Comparison of ENCODE assay signal across 7 cellular contexts in the genomic region with DNA sequence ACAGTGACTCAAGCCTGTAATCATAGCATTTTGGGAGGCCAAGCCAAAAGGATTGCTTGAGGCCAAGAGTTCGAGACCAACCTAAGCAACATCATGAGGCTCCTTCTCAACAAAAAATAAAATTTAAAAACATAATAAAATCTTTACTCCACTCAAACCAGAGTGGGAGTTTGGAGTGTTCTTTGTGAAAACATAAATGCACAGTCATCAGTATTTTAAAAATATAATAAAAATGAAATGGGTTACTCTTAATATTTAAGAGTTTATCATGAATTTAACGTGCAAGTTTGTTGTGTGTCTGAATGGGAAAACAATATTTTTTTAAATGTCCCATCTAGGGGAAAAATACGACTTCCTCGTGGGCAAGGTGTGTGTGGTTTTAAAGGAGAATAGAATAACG.
"Had no signal": no experiment of that assay in that cellular context is flagged by ENCODE, and none has a peak within 500 bp of the region (broad histone marks: within the 10 kb centered on the region; RNA-seq: fewer than 3 reads in every experiment).

No MANE protein-coding gene starts in this region.

- H3K4me3 ChIP-seq: GM23248 had no signal

- H3K27ac ChIP-seq: GM23248 had no signal

- H3K27ac Mint-ChIP-seq: H9, IgD-negative memory B cell had no signal

- H3K4me3 Mint-ChIP-seq: H9, IgD-negative memory B cell had no signal

- H3K9ac ChIP-seq: GM23248 had no signal

- FAIRE-seq: H54 had no signal

- H3K4me1 Mint-ChIP-seq: H9 had no signal

- H2AFZ ChIP-seq: GM23248 had no signal

- DNase-seq: GM23248, GOT3, H9, HCEC 1CT, KG1 had no signal
